In genomic region chr3:16085884-16086608, GRCh38 we compare ENCODE assay signal across 18 cellular contexts.
DNase-seq lines count a peak whose midpoint lies in the region; ATAC-seq and TF ChIP-seq lines count a peak whose summit lies in the region.
"Had no signal": no experiment of that assay in that cellular context is flagged by ENCODE, and none has a peak within 500 bp of the region (broad histone marks: within the 10 kb centered on the region; RNA-seq: fewer than 3 reads in every experiment).

No MANE protein-coding gene starts in this region.

- H3K9me3 ChIP-seq in sigmoid colon, result peaks cover 0 to 6% (median 2%) of the 10 kb centered on the region in 4 donors

- TF ChIP-seq EP300 in sigmoid colon (IDR thresholded peaks at IDR 0.05), result no peak

- peaks cover 3% of the 10 kb centered on the region for H3K9me3 Mint-ChIP-seq in type B pancreatic cell

- H3K4me1 ChIP-seq in sigmoid colon, result peaks cover 0 to 34% (median 33%) of the 10 kb centered on the region in 4 donors

- H3K27ac Mint-ChIP-seq in type B pancreatic cell, result no peak overlapping the region
- H3K27ac Mint-ChIP-seq: B cell; naive thymus-derived CD8-positive, alpha-beta T cell had no signal

- no peak overlapping the region for H3K4me3 ChIP-seq in sigmoid colon
- H3K4me3 ChIP-seq: SJSA1 had no signal

- H3K36me3 ChIP-seq in sigmoid colon, result no peaks in the 10 kb centered on the region
- H3K36me3 ChIP-seq: SJSA1 had no signal

- H3K36me3 Mint-ChIP-seq in type B pancreatic cell, result no peaks in the 10 kb centered on the region

- TF ChIP-seq CTCF in sigmoid colon (IDR thresholded peaks at IDR 0.05) (no peak), type B pancreatic cell (conservative IDR thresholded peaks at IDR 0.05) (no peak)

- WGBS in sigmoid colon, 2 donors, result 84 to 89% methylated on average over 13 of the region's 13 CpGs

- TF ChIP-seq POLR2A in sigmoid colon (IDR thresholded peaks at IDR 0.05), result no peak

- no peak overlapping the region for H3K4me3 Mint-ChIP-seq in type B pancreatic cell
- H3K4me3 Mint-ChIP-seq: B cell; naive thymus-derived CD8-positive, alpha-beta T cell had no signal

- no peak for ATAC-seq in HG02840 (IDR thresholded peaks at IDR 0.05; ENCODE audit: low FRiP score, unreplicated experiment)
- ATAC-seq: naive thymus-derived CD8-positive, alpha-beta T cell had no signal

- DNase-seq in NCI-H2029 (lab: John Stamatoyannopoulos, UW) (peak; percentile 22), inferior parietal cortex (ENCODE audit: extremely low spot score) (peak; percentile 92), sigmoid colon (peak; percentile 84), type B pancreatic cell (ENCODE audit: extremely low spot score, unreplicated experiment) (no peak), LoVo (ENCODE audit: low spot score) (no peak)
- DNase-seq in stimulated activated CD4-positive, alpha-beta T cell treated with anti-CD3 and anti-CD28 coated beads, Interleukin-12 subunit alpha, Interleukin-12 subunit beta, amount 100 ng/mL, for 4 hours, result no peak
- DNase-seq: amniotic stem cell; DND-41; erythroblast; HCEC 1CT; naive thymus-derived CD8-positive, alpha-beta T cell; NCI-H1105 treated with DMSO at 0.1 percent for 48 hours; NCI-H69 had no signal

- H3K27me3 Mint-ChIP-seq in type B pancreatic cell, result peaks cover 3% of the 10 kb centered on the region
- H3K27me3 Mint-ChIP-seq: B cell had no signal

- no peaks in the 10 kb centered on the region for H3K27me3 ChIP-seq in sigmoid colon
- H3K27me3 ChIP-seq: SJSA1 had no signal

- intact Hi-C loops in sigmoid colon (cut with DNase I), result no loop called here

- H3K4me1 Mint-ChIP-seq in type B pancreatic cell (ENCODE audit: unreplicated experiment), result no peaks in the 10 kb centered on the region
- H3K4me1 Mint-ChIP-seq: B cell; naive thymus-derived CD8-positive, alpha-beta T cell had no signal

- H3K27ac ChIP-seq in cingulate gyrus (ENCODE audit: low read depth, low read length), result peak overlapping the region; percentile 86
- H3K27ac ChIP-seq in sigmoid colon, result peak overlapping the region in 2 of 4 donors; percentile 6 to 25
- H3K27ac ChIP-seq: SJSA1, VCaP had no signal

Comparison
In these comparisons a context has a peak if more than half of its experiments do, and no peak if none do; other contexts are left out.
1. DNase-seq: peak in NCI-H2029 (single experiment), inferior parietal cortex (single experiment) and sigmoid colon (single experiment); none in type B pancreatic cell (single experiment), stimulated activated CD4-positive, alpha-beta T cell treated with anti-CD3 and anti-CD28 coated beads, Interleukin-12 subunit alpha, Interleukin-12 subunit beta, amount 100 ng/mL, for 4 hours (single experiment) and LoVo (single experiment).